ENCODE assay signal across 17 cellular contexts in genomic region chr3:71468311-71469130, GRCh38.
DNase-seq lines count a peak whose midpoint lies in the region; ATAC-seq and TF ChIP-seq lines count a peak whose summit lies in the region.
"Had no signal": no experiment of that assay in that cellular context is flagged by ENCODE, and none has a peak within 500 bp of the region (broad histone marks: within the 10 kb centered on the region; RNA-seq: fewer than 3 reads in every experiment).

No MANE protein-coding gene starts in this region.

- peaks cover 16 to 20% of the 10 kb centered on the region in 2 donors for H3K36me3 Mint-ChIP-seq in naive B cell

- peak overlapping the region in 5 of 6 donors; percentile 8 to 82 (median 55) for H3K27ac Mint-ChIP-seq in naive B cell

- H3F3A ChIP-seq in PC-3 (ENCODE audit: low read length, unreplicated experiment) = no peaks in the 10 kb centered on the region

- no peak overlapping the region for H3K4me3 ChIP-seq in PC-3 (ENCODE audit: low read length)
- H3K4me3 ChIP-seq: PC-9, stomach had no signal

- H3K27me3 ChIP-seq in PC-3 (ENCODE audit: low read length) = no peaks in the 10 kb centered on the region
- H3K27me3 ChIP-seq: stomach had no signal

- H3K27me3 Mint-ChIP-seq in naive B cell = no peaks in the 10 kb centered on the region
- H3K27me3 Mint-ChIP-seq: effector memory CD8-positive, alpha-beta T cell had no signal

- no peaks in the 10 kb centered on the region for H4K20me1 ChIP-seq in PC-3 (ENCODE audit: low read length)

- DNase-seq in Daoy (ENCODE audit: low read depth) (peak; percentile 7), PC-3 (no peak), epithelial cell of prostate (ENCODE audit: low read depth, low spot score) (no peak), naive B cell (no peak), NCI-H446 treated with DMSO at 0.1 percent for 48 hours (lab: John Stamatoyannopoulos, UW) (no peak)
- no peak for DNase-seq in activated CD4-positive, alpha-beta T cell treated with anti-CD3 and anti-CD28 coated beads, Interleukin-2, amount 50 U/mL, for 48 hours
- DNase-seq: effector memory CD8-positive, alpha-beta T cell; foreskin melanocyte; Karpas-422; NCI-H1436; PC-9; stomach; WERI-Rb-1 had no signal

- no peak for TF ChIP-seq CTCF in PC-3 (conservative IDR thresholded peaks at IDR 0.05; ENCODE audit: low read depth, low read length)

- peak overlapping the region in 1 of 8 donors; percentile 28 for H3K4me3 Mint-ChIP-seq in naive B cell
- H3K4me3 Mint-ChIP-seq: effector memory CD8-positive, alpha-beta T cell had no signal

- no peak overlapping the region for H3K9ac ChIP-seq in PC-3 (ENCODE audit: low read length)
- H3K9ac ChIP-seq: parathyroid adenoma had no signal

- H3K36me3 ChIP-seq in PC-3 (ENCODE audit: low read depth, low read length) = no peaks in the 10 kb centered on the region
- H3K36me3 ChIP-seq: stomach, WERI-Rb-1 had no signal

- H3K27ac ChIP-seq in PC-3 (ENCODE audit: low read length) = no peak overlapping the region
- H3K27ac ChIP-seq in epithelial cell of prostate = peak overlapping the region; percentile 38
- H3K27ac ChIP-seq: HL-60, parathyroid adenoma, PC-9, stomach, WERI-Rb-1 had no signal

- no peaks in the 10 kb centered on the region for H3K9me3 ChIP-seq in PC-3 (ENCODE audit: low read length)

- peaks cover 0 to 6% (median 0%) of the 10 kb centered on the region in 7 donors for H3K9me3 Mint-ChIP-seq in naive B cell
- H3K9me3 Mint-ChIP-seq: effector memory CD8-positive, alpha-beta T cell had no signal

- H3K4me1 Mint-ChIP-seq in naive B cell = peaks cover 35 to 71% (median 66%) of the 10 kb centered on the region in 3 donors

- TSS peak; percentile 22 for BruUV-seq in PC-3 (replicated peaks; lab: Mats Ljungman, UMichigan)

- intact Hi-C loops in PC-3 (cut with micrococcal nuclease) = loop anchor here (1.0 to 10.0 kb wide), 5 partner anchors 43 to 216 kb away; no protein-coding TSS in a partner anchor

- no peaks in the 10 kb centered on the region for H3K79me2 ChIP-seq in PC-3 (ENCODE audit: low read length)

- no peaks in the 10 kb centered on the region for H3K9me2 ChIP-seq in PC-3 (replicated peaks; ENCODE audit: low read length)

- POLR2A ChIA-PET in PC-3 (lab: Charles Lee; ENCODE audit: unreplicated experiment) = no interaction called here

- ATAC-seq in PC-3 (peak; percentile 60; the same call in 1 of the 2 replicates), naive B cell (ENCODE audit: low read depth in 2 of 2) (no peak), GM18868 (IDR thresholded peaks at IDR 0.05; ENCODE audit: unreplicated experiment) (no peak)
- ATAC-seq: effector memory CD8-positive, alpha-beta T cell; SK-N-SH treated with all-trans-retinoic acid at 6 μM for 48 hours had no signal

- no peak overlapping the region for H3K4me2 ChIP-seq in PC-3 (ENCODE audit: low read length)
- H3K4me2 ChIP-seq: PC-9 had no signal

- CTCF ChIA-PET in PC-3 (lab: Charles Lee) = interaction anchor here (0.7 kb wide), 1 partner anchor 8 kb away, joined by 3 read pairs; no protein-coding TSS in a partner anchor

- H2AFZ ChIP-seq in PC-3 (ENCODE audit: low read length) = no peak overlapping the region
- H2AFZ ChIP-seq: parathyroid adenoma, PC-9 had no signal

- peaks cover 23% of the 10 kb centered on the region for H3K4me1 ChIP-seq in PC-3 (ENCODE audit: insufficient read depth, low read length)
